21 cellular contexts compared by ENCODE assay signal in the genomic region with DNA sequence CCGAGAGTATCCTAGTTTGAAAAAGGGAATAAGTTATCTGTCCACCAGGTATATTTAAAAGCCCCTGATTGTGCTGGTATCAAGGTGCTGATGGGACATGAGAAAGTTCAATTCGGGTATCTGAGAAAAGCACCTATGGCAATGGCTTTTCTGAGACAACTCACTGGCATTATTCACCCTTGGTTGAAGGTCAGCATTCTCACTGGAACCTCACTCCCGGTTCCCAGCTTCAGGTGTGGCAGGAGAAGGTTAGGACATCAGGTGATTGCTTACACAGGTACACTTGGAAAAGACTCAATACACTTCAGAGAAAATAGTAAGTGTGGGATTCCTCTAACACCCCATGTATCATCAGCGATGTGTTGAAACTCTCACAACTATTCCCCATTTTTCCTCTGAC.
"Had no signal": no experiment of that assay in that cellular context is flagged by ENCODE, and none has a peak within 500 bp of the region (broad histone marks: within the 10 kb centered on the region; RNA-seq: fewer than 3 reads in every experiment).

No MANE protein-coding gene starts in this region.

- H3K4me1 ChIP-seq: heart left ventricle, right atrium auricular region, sigmoid colon, suprapubic skin, thyroid gland, uterus had no signal

- H3K27me3 Mint-ChIP-seq: dendritic cell treated with granulocyte-macrophage colony-stimulating factor and Interleukin-4, amounts not matched to agents 40 ng/mL and 50 ng/mL, for 4 days; effector memory CD8-positive, alpha-beta T cell; type B pancreatic cell had no signal

- H3K36me3 Mint-ChIP-seq: type B pancreatic cell had no signal

- H3K4me3 ChIP-seq: heart left ventricle, mucosa of descending colon, right atrium auricular region, sigmoid colon, skin epidermis, suprapubic skin, thyroid gland, uterus had no signal

- H3K27ac ChIP-seq: heart left ventricle, neutrophil, right atrium auricular region, sigmoid colon, suprapubic skin, thyroid gland, uterus had no signal

- H3K4me3 Mint-ChIP-seq: dendritic cell treated with granulocyte-macrophage colony-stimulating factor and Interleukin-4, amounts not matched to agents 40 ng/mL and 50 ng/mL, for 4 days; effector memory CD8-positive, alpha-beta T cell; naive thymus-derived CD8-positive, alpha-beta T cell; type B pancreatic cell had no signal

- H3K9me3 ChIP-seq: mucosa of descending colon, neutrophil, suprapubic skin, thyroid gland, uterus had no signal

- FAIRE-seq: colon, frontal cortex, islet of Langerhans had no signal

- DNase-seq: effector memory CD8-positive, alpha-beta T cell; heart left ventricle; hypothalamus; kidney glomerular epithelial cell; mucosa of descending colon; naive thymus-derived CD8-positive, alpha-beta T cell; posterior cingulate gyrus; sigmoid colon; stimulated activated CD4-positive, alpha-beta T cell treated with anti-CD3 and anti-CD28 coated beads, Interleukin-2, amount 100 ng/mL, for 48 hours; stimulated activated naive CD4-positive, alpha-beta T cell treated with Interleukin-2 at 50 U/mL for 16 hours; thyroid gland; uterus had no signal

- H3K27me3 ChIP-seq: heart left ventricle, neutrophil, right atrium auricular region, sigmoid colon, suprapubic skin, thyroid gland, uterus had no signal

- ATAC-seq: effector memory CD8-positive, alpha-beta T cell; heart left ventricle; naive thymus-derived CD8-positive, alpha-beta T cell had no signal

- H3K27ac Mint-ChIP-seq: dendritic cell treated with granulocyte-macrophage colony-stimulating factor and Interleukin-4, amounts not matched to agents 40 ng/mL and 50 ng/mL, for 4 days; effector memory CD8-positive, alpha-beta T cell; naive thymus-derived CD8-positive, alpha-beta T cell; type B pancreatic cell had no signal

- H3K36me3 ChIP-seq: heart left ventricle, neutrophil, right atrium auricular region, sigmoid colon, suprapubic skin, thyroid gland, uterus had no signal
